Comparison of ENCODE assay signal across 18 cellular contexts in the genomic region with DNA sequence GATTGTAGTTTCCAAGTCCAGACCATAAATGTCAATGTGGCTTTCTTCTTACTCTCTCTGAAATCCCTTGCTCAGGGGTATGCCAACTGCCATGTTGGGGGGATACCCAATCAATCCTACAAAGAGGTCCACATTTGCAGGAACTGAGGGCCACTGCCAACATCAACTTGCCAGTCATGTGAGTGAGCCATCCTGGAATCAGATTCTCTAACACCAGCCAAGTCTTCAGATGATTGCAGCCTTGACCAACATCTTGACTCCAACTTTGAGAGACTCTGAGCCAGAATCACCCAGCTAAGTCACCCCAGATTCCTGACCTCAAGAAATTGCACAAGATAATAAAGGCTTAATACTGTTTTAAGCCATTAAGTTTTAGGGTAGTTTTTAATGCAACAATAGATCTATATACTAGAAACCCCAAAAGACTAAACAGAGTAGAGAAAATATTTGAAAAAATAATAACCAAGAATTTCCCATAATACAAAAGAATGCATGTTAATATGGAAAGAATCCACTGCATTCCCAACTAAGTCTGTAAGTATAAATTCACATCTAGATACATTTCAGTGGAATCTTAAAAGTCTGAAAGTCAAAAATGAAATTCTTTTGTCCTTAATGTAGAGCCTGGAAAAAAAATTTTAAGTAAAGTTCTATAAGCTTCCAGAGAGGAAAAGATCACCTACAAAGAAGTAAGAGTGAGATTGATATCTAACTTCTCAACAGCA. TPM values are rescaled to one million over a fixed set of nuclear protein-coding genes. Genes with fewer than 3 reads are reported as not detected.
A peak's percentile ranks its signal among the peaks of the same experiment; 100 is the strongest.
DNase-seq lines count a peak whose midpoint lies in the region; ATAC-seq, FAIRE-seq and TF ChIP-seq lines count a peak whose summit lies in the region.
"Had no signal": no experiment of that assay in that cellular context is flagged by ENCODE, and none has a peak within 500 bp of the region (broad histone marks: within the 10 kb centered on the region; RNA-seq: fewer than 3 reads in every experiment).

No MANE protein-coding gene starts in this region.

- H3K4me1 Mint-ChIP-seq in CD4-positive, alpha-beta T cell (ENCODE audit: low read depth) = peaks cover 83% of the 10 kb centered on the region

- H3K4me3 ChIP-seq in adipocyte (ENCODE audit: low read length) = no peak overlapping the region
- H3K4me3 ChIP-seq: left lung, thyroid gland had no signal

- POLR2A ChIA-PET in CD4-positive, alpha-beta T cell (lab: Charles Lee) = interaction anchor here (0.9 to 3.3 kb wide), 3 partner anchors 25 to 194 kb away, joined by 3 to 14 read pairs (median 5); partner anchors contain the start of gene MRPL46

- peaks cover 5% of the 10 kb centered on the region for H3K36me3 Mint-ChIP-seq in CD4-positive, alpha-beta T cell (ENCODE audit: low read depth)

- no peak overlapping the region for H3K27ac ChIP-seq in CD4-positive, alpha-beta T cell (ENCODE audit: low read depth, low read length)
- H3K27ac ChIP-seq: left lung, thyroid gland had no signal

- no peak for TF ChIP-seq CTCF in CD4-positive, alpha-beta T cell (IDR thresholded peaks at IDR 0.05)

- intact Hi-C loops in CD4-positive, alpha-beta T cell (cut with DNase I, micrococcal nuclease) = loop anchor here (5.0 to 10.0 kb wide), 3 partner anchors 116 to 414 kb away; partner anchors contain the start of genes DET1 (in 1 of the 2), MRPL46 (in 1 of the 2) and MRPS11 (in 1 of the 2)

- no peaks in the 10 kb centered on the region for H3K27me3 Mint-ChIP-seq in CD4-positive, alpha-beta T cell

- H3K9me3 ChIP-seq in CD4-positive, alpha-beta T cell (ENCODE audit: control insufficient read depth, low read length) = no peaks in the 10 kb centered on the region
- H3K9me3 ChIP-seq in adipocyte (ENCODE audit: control insufficient read depth, low read length) = no peaks in the 10 kb centered on the region
- H3K9me3 ChIP-seq: left lung, thyroid gland had no signal

- DNase-seq in CD4-positive, alpha-beta T cell = no peak
- DNase-seq in adipocyte (ENCODE audit: low read depth) (peak; percentile 69), mesenteric fat pad (ENCODE audit: low spot score) (peak; percentile 26), NCI-H2196 (lab: John Stamatoyannopoulos, UW; ENCODE audit: unreplicated experiment) (no peak), cerebellar cortex (ENCODE audit: low spot score) (no peak), globus pallidus (ENCODE audit: low spot score) (no peak)
- DNase-seq in NK-92 treated with Interleukin-12 subunit alpha and Interleukin-12 subunit beta, amount 100 ng/mL, for 24 hours (lab: John Stamatoyannopoulos, UW) = no peak
- DNase-seq: activated CD4-positive, alpha-beta T cell treated with anti-CD3 and anti-CD28 coated beads for 4 hours; activated effector memory CD4-positive, alpha-beta T cell treated with Interleukin-2 at 50 U/mL for 16 hours; amygdala; COR-L47; H9; KBM-7; left lung; NCI-H146; SHP77; thyroid gland had no signal

- H3K9ac ChIP-seq in adipocyte (ENCODE audit: low read length) = no peak overlapping the region

- peak; percentile 14 for FAIRE-seq in A204.1 (lab: Jason Lieb, UNC)

- no peak for ATAC-seq in CD4-positive, alpha-beta T cell (ENCODE audit: poor library complexity)
- ATAC-seq: left lung had no signal

- no peaks in the 10 kb centered on the region for H3K36me3 ChIP-seq in adipocyte (ENCODE audit: control insufficient read depth, insufficient read depth, low read length, severe bottlenecking)
- H3K36me3 ChIP-seq: left lung, thyroid gland had no signal

- H3K27ac Mint-ChIP-seq in CD4-positive, alpha-beta T cell = peak overlapping the region; percentile 93
- H3K27ac Mint-ChIP-seq: H9 had no signal

- no peak overlapping the region for H3K4me3 Mint-ChIP-seq in CD4-positive, alpha-beta T cell
- H3K4me3 Mint-ChIP-seq: H9 had no signal

- CTCF ChIA-PET in CD4-positive, alpha-beta T cell (lab: Charles Lee) = interaction anchor here (3.3 to 4.1 kb wide), 2 partner anchors 23 to 37 kb away, joined by 12 to 15 read pairs; partner anchors contain the start of gene ISG20

- no peaks in the 10 kb centered on the region for H3K9me3 Mint-ChIP-seq in CD4-positive, alpha-beta T cell

- H3K27me3 ChIP-seq in CD4-positive, alpha-beta T cell (ENCODE audit: control insufficient read depth, insufficient read depth, low read length) = no peaks in the 10 kb centered on the region
- H3K27me3 ChIP-seq in adipocyte (replicated peaks; ENCODE audit: control insufficient read depth, insufficient read depth, low read length) = no peaks in the 10 kb centered on the region
- H3K27me3 ChIP-seq: left lung, thyroid gland had no signal

- H3K4me1 ChIP-seq in adipocyte (ENCODE audit: control insufficient read depth, insufficient read depth, low read length) = peaks cover 33% of the 10 kb centered on the region
- H3K4me1 ChIP-seq: left lung, thyroid gland had no signal

RNA-seq across cellular contexts. Expression of gene ISG20, which starts 22.4 kb away (rescaled TPM):
- total RNA-seq in CD4-positive, alpha-beta T cell = 100 to 1,000 TPM; 152 to 157 TPM
- 16.2 TPM for total RNA-seq in mesenteric fat pad

RNA-seq across cellular contexts. Expression of gene AEN, which starts 40.1 kb away (rescaled TPM):
- 10 to 100 TPM; 40.7 to 43.7 TPM for total RNA-seq in CD4-positive, alpha-beta T cell
- 23.3 TPM for total RNA-seq in mesenteric fat pad

Comparison
In these comparisons a context has a peak if more than half of its experiments do, and no peak if none do; other contexts are left out.
1. DNase-seq: peak in adipocyte (single experiment) and mesenteric fat pad (single experiment); none in CD4-positive, alpha-beta T cell (0 of 10), NCI-H2196 (single experiment), cerebellar cortex (single experiment), NK-92 treated with Interleukin-12 subunit alpha and Interleukin-12 subunit beta, amount 100 ng/mL, for 24 hours (single experiment) and globus pallidus (single experiment).